19 cellular contexts compared by ENCODE assay signal in genomic region chr21:28731700-28732321, GRCh38.
"Had no signal": no experiment of that assay in that cellular context is flagged by ENCODE, and none has a peak within 500 bp of the region (broad histone marks: within the 10 kb centered on the region; RNA-seq: fewer than 3 reads in every experiment).

No MANE protein-coding gene starts in this region.

- H3K9me3 Mint-ChIP-seq: activated naive CD4-positive, alpha-beta T cell treated with anti-CD3 and anti-CD28 coated beads, Interleukin-2, amount 50 U/mL, for 24 hours; naive thymus-derived CD8-positive, alpha-beta T cell had no signal

- H3K4me1 Mint-ChIP-seq: activated naive CD4-positive, alpha-beta T cell treated with anti-CD3 and anti-CD28 coated beads, Interleukin-2, amount 50 U/mL, for 24 hours; brain had no signal

- H3K4me3 Mint-ChIP-seq: activated CD8-positive, alpha-beta T cell treated with anti-CD3 and anti-CD28 coated beads, Interleukin-2, amount 10 ng/mL, durations not matched to agents 7 days and 5 days; activated naive CD4-positive, alpha-beta T cell treated with anti-CD3 and anti-CD28 coated beads, Interleukin-2, amount 50 U/mL, for 24 hours; brain; naive thymus-derived CD8-positive, alpha-beta T cell; neural progenitor cell had no signal

- H3K27me3 Mint-ChIP-seq: activated naive CD4-positive, alpha-beta T cell treated with anti-CD3 and anti-CD28 coated beads, Interleukin-2, amount 50 U/mL, for 24 hours; brain; naive thymus-derived CD8-positive, alpha-beta T cell; progenitor cell of endocrine pancreas had no signal

- H3K27ac Mint-ChIP-seq: activated CD8-positive, alpha-beta T cell treated with anti-CD3 and anti-CD28 coated beads, Interleukin-2, amount 10 ng/mL, durations not matched to agents 7 days and 5 days; activated naive CD4-positive, alpha-beta T cell treated with anti-CD3 and anti-CD28 coated beads, Interleukin-2, amount 50 U/mL, for 24 hours; brain; naive thymus-derived CD8-positive, alpha-beta T cell; neural progenitor cell; progenitor cell of endocrine pancreas had no signal

- H3K36me3 Mint-ChIP-seq: brain, neural progenitor cell had no signal

- ATAC-seq: activated CD8-positive, alpha-beta T cell treated with anti-CD3 and anti-CD28 coated beads, Interleukin-2, amount 10 ng/mL, durations not matched to agents 7 days and 5 days; left lobe of liver; naive thymus-derived CD8-positive, alpha-beta T cell; stimulated activated naive CD8-positive, alpha-beta T cell treated with anti-CD3 and anti-CD28 coated beads, Interleukin-15, Interleukin-2, amounts not matched to agents 100 U/mL and 50 U/mL, for 24 hours had no signal

- DNase-seq: activated CD4-positive, alpha-beta T cell treated with anti-CD3 and anti-CD28 coated beads, Interleukin-2, amount 50 U/mL, for 1 hour; activated CD4-positive, CD25-positive, alpha-beta regulatory T cell treated with anti-CD3 and anti-CD28 coated beads, Interleukin-2, amount 50 U/mL, for 72 hours; activated CD8-positive, alpha-beta T cell treated with anti-CD3 and anti-CD28 coated beads, Interleukin-2, amount 10 ng/mL, durations not matched to agents 7 days and 5 days; activated gamma-delta T cell treated with Interleukin-2 at 50 U/mL for 16 hours; aorta; cerebellar nuclear complex; kidney; naive thymus-derived CD8-positive, alpha-beta T cell; retina; spleen; stimulated activated CD4-positive, alpha-beta T cell treated with anti-CD3 and anti-CD28 coated beads, Interleukin-4, amount 100 ng/mL, for 24 hours; stimulated activated naive CD8-positive, alpha-beta T cell treated with anti-CD3 and anti-CD28 coated beads, Interleukin-15, Interleukin-2, amounts not matched to agents 100 U/mL and 50 U/mL, for 24 hours; thyroid gland; WERI-Rb-1 had no signal
